ENCODE assay signal across 8 cellular contexts in genomic region chr6:52416629-52417151, GRCh38. TPM values are rescaled to one million over a fixed set of nuclear protein-coding genes. Genes with fewer than 3 reads are reported as not detected.
A peak's percentile ranks its signal among the peaks of the same experiment; 100 is the strongest.
DNase-seq lines count a peak whose midpoint lies in the region; ATAC-seq and TF ChIP-seq lines count a peak whose summit lies in the region.

No MANE protein-coding gene starts in this region.

- no peak overlapping the region for H3K4me3 ChIP-seq in brain microvascular endothelial cell (ENCODE audit: low read depth, low read length)
- no peak overlapping the region for H3K4me3 ChIP-seq in thyroid gland (replicated peaks in 1 of 3)

- DNase-seq in NCI-H1417 (lab: John Stamatoyannopoulos, UW) (peak; percentile 65 to 89 (median 80)), NCI-H1417 treated with DMSO at 0.1 percent for 48 hours (lab: John Stamatoyannopoulos, UW) (no peak), HPDE6-E6E7 (ENCODE audit: extremely low spot score) (peak; percentile 64), NCI-H82 treated with DMSO at 0.1 percent for 48 hours (lab: John Stamatoyannopoulos, UW; ENCODE audit: unreplicated experiment) (peak; percentile 30), brain microvascular endothelial cell (peak; percentile 59), kidney glomerular epithelial cell (lab: John Stamatoyannopoulos, UW) (peak; percentile 73), thyroid gland (peak in 1 of 2 donors; percentile 35)

- intact Hi-C loops in thyroid gland (cut with DNase I), result loop anchor here (2.0 kb wide), 1 partner anchor 246 kb away; no protein-coding TSS in a partner anchor

- WGBS in thyroid gland, 2 donors, result 0% methylated on average over 1 of the region's 1 CpG

- peaks cover 7 to 26% of the 10 kb centered on the region in 2 donors for H3K4me1 ChIP-seq in thyroid gland

- TF ChIP-seq CTCF in brain microvascular endothelial cell (IDR thresholded peaks at IDR 0.05; ENCODE audit: low read depth, low read length, missing control alignments) (peak; percentile 77), thyroid gland (IDR thresholded peaks at IDR 0.05) (peak in 5 of 6 experiments; percentile 58 to 95 (median 86))

- no peaks in the 10 kb centered on the region for H3K27me3 ChIP-seq in brain microvascular endothelial cell (replicated peaks)
- H3K27me3 ChIP-seq in thyroid gland, result no peaks in the 10 kb centered on the region

- TF ChIP-seq POLR2A in thyroid gland (IDR thresholded peaks at IDR 0.05), result no peak

- H3K36me3 ChIP-seq in brain microvascular endothelial cell (replicated peaks), result no peaks in the 10 kb centered on the region
- no peaks in the 10 kb centered on the region for H3K36me3 ChIP-seq in thyroid gland

- H3K27ac ChIP-seq in brain microvascular endothelial cell (peak overlapping the region; percentile 66), thyroid gland (peak overlapping the region in 1 of 3 donors; percentile 41)

- ATAC-seq in GM18502 (IDR thresholded peaks at IDR 0.05; ENCODE audit: poor library complexity, unreplicated experiment), result no peak

- in situ Hi-C loops in brain microvascular endothelial cell (cut with HindIII; ENCODE audit: low pct_ligation_motif_present, low sequenced_read_pairs), result loop anchor here (25.0 kb wide), 1 partner anchor 246 kb away; the partner anchor contains the start of gene TMEM14A

- no peaks in the 10 kb centered on the region for H3K9me3 ChIP-seq in thyroid gland

RNA-seq across cellular contexts. Expression of gene EFHC1, which starts 3.5 kb away (rescaled TPM):
- 10 to 100 TPM; 39.4 to 96.5 (median 41.6) TPM for total RNA-seq in thyroid gland

RNA-seq across cellular contexts. Expression of gene PAQR8, which starts 54.7 kb away (rescaled TPM):
- total RNA-seq in thyroid gland, result 1 to 10 TPM; 2.7 to 9.7 (median 5.4) TPM
